In genomic region chr3:53566450-53567145, GRCh38 we compare ENCODE assay signal across 17 cellular contexts.
"Had no signal": no experiment of that assay in that cellular context is flagged by ENCODE, and none has a peak within 500 bp of the region (broad histone marks: within the 10 kb centered on the region; RNA-seq: fewer than 3 reads in every experiment).

No MANE protein-coding gene starts in this region.

- H3K36me3 Mint-ChIP-seq: activated naive CD8-positive, alpha-beta T cell treated with anti-CD3 and anti-CD28 coated beads, Interleukin-2, amount 10 ng/mL, durations not matched to agents 7 days and 5 days; memory B cell; naive thymus-derived CD8-positive, alpha-beta T cell; stimulated activated naive B cell treated with anti-CD40 and anti-IgM and Interleukin-4, amounts not matched to agents 10 μg/mL and 1 μg/mL and 100 μg/mL, for 72 hours had no signal

- H3K27ac ChIP-seq: brain microvascular endothelial cell, thyroid gland, vagina had no signal

- H3K4me1 Mint-ChIP-seq: activated naive CD8-positive, alpha-beta T cell treated with anti-CD3 and anti-CD28 coated beads, Interleukin-2, amount 10 ng/mL, durations not matched to agents 7 days and 5 days; memory B cell; naive thymus-derived CD8-positive, alpha-beta T cell; stimulated activated naive B cell treated with anti-CD40 and anti-IgM and Interleukin-4, amounts not matched to agents 10 μg/mL and 1 μg/mL and 100 μg/mL, for 72 hours had no signal

- H3K27ac Mint-ChIP-seq: activated naive CD8-positive, alpha-beta T cell treated with anti-CD3 and anti-CD28 coated beads, Interleukin-2, amount 10 ng/mL, durations not matched to agents 7 days and 5 days; memory B cell; naive thymus-derived CD8-positive, alpha-beta T cell; stimulated activated naive B cell treated with anti-CD40 and anti-IgM and Interleukin-4, amounts not matched to agents 10 μg/mL and 1 μg/mL and 100 μg/mL, for 72 hours; T-helper 2 cell treated with Interferon-gamma antibody and Interleukin-4, amounts not matched to agents 5 μg/mL and 100 μg/mL, for 36 hours had no signal

- H3K36me3 ChIP-seq: brain microvascular endothelial cell, thyroid gland, vagina had no signal

- ATAC-seq: left lobe of liver; naive thymus-derived CD8-positive, alpha-beta T cell; stimulated activated naive B cell treated with anti-CD40 and anti-IgM and Interleukin-4, amounts not matched to agents 10 μg/mL and 1 μg/mL and 100 μg/mL, for 72 hours had no signal

- DNase-seq: activated CD4-positive, alpha-beta T cell treated with anti-CD3 and anti-CD28 coated beads for 1 hour; activated CD4-positive, alpha-beta T cell treated with anti-CD3 and anti-CD28 coated beads, Interleukin-2, amount 50 U/mL, for 4 hours; activated naive CD4-positive, alpha-beta T cell; activated naive CD8-positive, alpha-beta T cell treated with anti-CD3 and anti-CD28 coated beads, Interleukin-2, amount 10 ng/mL, durations not matched to agents 7 days and 5 days; activated T-cell treated with anti-CD3 and anti-CD28 coated beads for 4 hours; anterior cingulate cortex; brain microvascular endothelial cell; dermis blood vessel endothelial cell; naive thymus-derived CD8-positive, alpha-beta T cell; stimulated activated CD4-positive, alpha-beta T cell treated with anti-CD3 and anti-CD28 coated beads, Interleukin-15, amount 100 ng/mL, for 24 hours; stimulated activated CD4-positive, alpha-beta T cell treated with anti-CD3 and anti-CD28 coated beads, Interleukin-4, amount 100 ng/mL, for 1 hour; stimulated activated naive B cell treated with anti-CD40 and anti-IgM and Interleukin-4, amounts not matched to agents 10 μg/mL and 1 μg/mL and 100 μg/mL, for 72 hours; thyroid gland had no signal

- H3K4me3 ChIP-seq: thyroid gland, vagina had no signal

- H3K9me3 Mint-ChIP-seq: activated naive CD8-positive, alpha-beta T cell treated with anti-CD3 and anti-CD28 coated beads, Interleukin-2, amount 10 ng/mL, durations not matched to agents 7 days and 5 days; memory B cell; naive thymus-derived CD8-positive, alpha-beta T cell; stimulated activated naive B cell treated with anti-CD40 and anti-IgM and Interleukin-4, amounts not matched to agents 10 μg/mL and 1 μg/mL and 100 μg/mL, for 72 hours; T-helper 2 cell treated with Interferon-gamma antibody and Interleukin-4, amounts not matched to agents 5 μg/mL and 100 μg/mL, for 36 hours had no signal

- H3K9me3 ChIP-seq: thyroid gland, vagina had no signal

- H3K4me1 ChIP-seq: thyroid gland, vagina had no signal

- H3K4me3 Mint-ChIP-seq: activated naive CD8-positive, alpha-beta T cell treated with anti-CD3 and anti-CD28 coated beads, Interleukin-2, amount 10 ng/mL, durations not matched to agents 7 days and 5 days; memory B cell; naive thymus-derived CD8-positive, alpha-beta T cell; stimulated activated naive B cell treated with anti-CD40 and anti-IgM and Interleukin-4, amounts not matched to agents 10 μg/mL and 1 μg/mL and 100 μg/mL, for 72 hours; T-helper 2 cell treated with Interferon-gamma antibody and Interleukin-4, amounts not matched to agents 5 μg/mL and 100 μg/mL, for 36 hours had no signal

- H3K27me3 ChIP-seq: brain microvascular endothelial cell, thyroid gland, vagina had no signal
